Comparison of ENCODE assay signal across 18 cellular contexts in the genomic region with DNA sequence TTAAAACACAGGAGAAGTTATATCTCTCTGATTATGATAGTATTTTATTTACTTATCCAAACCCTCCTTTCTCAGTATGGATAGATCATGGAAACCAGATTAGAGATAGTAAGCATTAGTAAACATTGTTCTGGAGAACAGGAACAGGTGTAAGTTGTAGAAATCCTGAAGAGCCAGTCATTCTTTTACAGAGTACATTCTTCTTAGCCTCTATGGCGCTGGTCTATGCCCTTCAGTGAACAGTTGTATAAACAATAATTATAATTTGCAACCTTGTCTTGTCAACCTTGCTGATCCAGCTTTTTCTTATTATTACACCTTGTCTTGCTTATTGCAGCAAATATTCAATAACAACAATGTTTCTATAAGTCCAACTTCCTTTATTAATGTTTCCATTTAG.
"Had no signal": no experiment of that assay in that cellular context is flagged by ENCODE, and none has a peak within 500 bp of the region (broad histone marks: within the 10 kb centered on the region; RNA-seq: fewer than 3 reads in every experiment).

No MANE protein-coding gene starts in this region.

- H3K27me3 Mint-ChIP-seq: activated CD4-positive, alpha-beta memory T cell treated with anti-CD3 and anti-CD28 coated beads, Interleukin-2, amount 10 ng/mL, durations not matched to agents 7 days and 5 days; activated naive CD4-positive, alpha-beta T cell treated with anti-CD3 and anti-CD28 coated beads, Interleukin-2, amount 10 ng/mL, durations not matched to agents 7 days and 5 days; stimulated activated naive B cell treated with anti-CD40 and anti-IgM and Interleukin-4, amounts not matched to agents 10 μg/mL and 1 μg/mL and 100 μg/mL, for 72 hours had no signal

- H3K27ac ChIP-seq: heart right ventricle, right lobe of liver, thoracic aorta, upper lobe of left lung had no signal

- H3K9me3 ChIP-seq: heart right ventricle, right lobe of liver, thoracic aorta, upper lobe of left lung had no signal

- H3K4me1 Mint-ChIP-seq: activated CD4-positive, alpha-beta memory T cell treated with anti-CD3 and anti-CD28 coated beads, Interleukin-2, amount 10 ng/mL, durations not matched to agents 7 days and 5 days; activated naive CD4-positive, alpha-beta T cell treated with anti-CD3 and anti-CD28 coated beads, Interleukin-2, amount 10 ng/mL, durations not matched to agents 7 days and 5 days; stimulated activated naive B cell treated with anti-CD40 and anti-IgM and Interleukin-4, amounts not matched to agents 10 μg/mL and 1 μg/mL and 100 μg/mL, for 72 hours had no signal

- H3K4me1 ChIP-seq: heart right ventricle, right lobe of liver had no signal

- H3K9me3 Mint-ChIP-seq: activated CD4-positive, alpha-beta memory T cell treated with anti-CD3 and anti-CD28 coated beads, Interleukin-2, amount 10 ng/mL, durations not matched to agents 7 days and 5 days; activated naive CD4-positive, alpha-beta T cell treated with anti-CD3 and anti-CD28 coated beads, Interleukin-2, amount 10 ng/mL, durations not matched to agents 7 days and 5 days; activated T-cell treated with anti-CD3 and anti-CD28 coated beads, Interleukin-2, amount 50 U/mL, for 72 hours; stimulated activated naive B cell treated with anti-CD40 and anti-IgM and Interleukin-4, amounts not matched to agents 10 μg/mL and 1 μg/mL and 100 μg/mL, for 72 hours; T-helper 1 cell treated with Interleukin-12 subunit alpha and Interleukin-12 subunit beta and Interleukin-4 antibody, amounts not matched to agents 30 μg/mL and 1 μg/mL, for 36 hours had no signal

- H3K27me3 ChIP-seq: heart right ventricle, right lobe of liver, upper lobe of left lung had no signal

- H3K4me3 ChIP-seq: heart right ventricle, right lobe of liver, thoracic aorta, upper lobe of left lung had no signal

- H3K27ac Mint-ChIP-seq: activated CD4-positive, alpha-beta memory T cell treated with anti-CD3 and anti-CD28 coated beads, Interleukin-2, amount 10 ng/mL, durations not matched to agents 7 days and 5 days; activated naive CD4-positive, alpha-beta T cell treated with anti-CD3 and anti-CD28 coated beads, Interleukin-2, amount 10 ng/mL, durations not matched to agents 7 days and 5 days; stimulated activated naive B cell treated with anti-CD40 and anti-IgM and Interleukin-4, amounts not matched to agents 10 μg/mL and 1 μg/mL and 100 μg/mL, for 72 hours; T-helper 1 cell treated with Interleukin-12 subunit alpha and Interleukin-12 subunit beta and Interleukin-4 antibody, amounts not matched to agents 30 μg/mL and 1 μg/mL, for 36 hours had no signal

- DNase-seq: activated CD4-positive, alpha-beta memory T cell treated with anti-CD3 and anti-CD28 coated beads, Interleukin-2, amount 10 ng/mL, durations not matched to agents 7 days and 5 days; activated CD4-positive, alpha-beta T cell treated with anti-CD3 and anti-CD28 coated beads for 48 hours; activated effector memory CD4-positive, alpha-beta T cell treated with anti-CD3 and anti-CD28 coated beads, Interleukin-2, amount 50 U/mL, for 16 hours; activated naive CD4-positive, alpha-beta T cell treated with anti-CD3 and anti-CD28 coated beads, Interleukin-2, amount 10 ng/mL, durations not matched to agents 7 days and 5 days; activated T-cell treated with anti-CD3 and anti-CD28 coated beads, Interleukin-2, amount 50 U/mL, for 72 hours; amygdala; foreskin fibroblast; heart right ventricle; nephron progenitor cell; right lobe of liver; stimulated activated CD4-positive, alpha-beta T cell treated with anti-CD3 and anti-CD28 coated beads, Interleukin-15, amount 100 ng/mL, for 24 hours; stimulated activated CD8-positive, alpha-beta memory T cell treated with anti-CD3 and anti-CD28 coated beads, Interleukin-4, amount 100 ng/mL, for 48 hours; stimulated activated naive B cell treated with anti-CD40 and anti-IgM and Interleukin-4, amounts not matched to agents 10 μg/mL and 1 μg/mL and 100 μg/mL, for 72 hours; T1000; upper lobe of left lung had no signal

- H3K36me3 ChIP-seq: thoracic aorta had no signal

- H3K4me3 Mint-ChIP-seq: activated CD4-positive, alpha-beta memory T cell treated with anti-CD3 and anti-CD28 coated beads, Interleukin-2, amount 10 ng/mL, durations not matched to agents 7 days and 5 days; activated naive CD4-positive, alpha-beta T cell treated with anti-CD3 and anti-CD28 coated beads, Interleukin-2, amount 10 ng/mL, durations not matched to agents 7 days and 5 days; activated T-cell treated with anti-CD3 and anti-CD28 coated beads, Interleukin-2, amount 50 U/mL, for 72 hours; nephron progenitor cell; stimulated activated naive B cell treated with anti-CD40 and anti-IgM and Interleukin-4, amounts not matched to agents 10 μg/mL and 1 μg/mL and 100 μg/mL, for 72 hours; T-helper 1 cell treated with Interleukin-12 subunit alpha and Interleukin-12 subunit beta and Interleukin-4 antibody, amounts not matched to agents 30 μg/mL and 1 μg/mL, for 36 hours had no signal

- ATAC-seq: activated T-cell treated with anti-CD3 and anti-CD28 coated beads, Interleukin-2, amount 50 U/mL, for 72 hours; heart right ventricle; left lobe of liver; right lobe of liver; stimulated activated naive B cell treated with anti-CD40 and anti-IgM and Interleukin-4, amounts not matched to agents 10 μg/mL and 1 μg/mL and 100 μg/mL, for 72 hours had no signal
